Comparison of ENCODE assay signal across 2 cellular contexts in the genomic region with DNA sequence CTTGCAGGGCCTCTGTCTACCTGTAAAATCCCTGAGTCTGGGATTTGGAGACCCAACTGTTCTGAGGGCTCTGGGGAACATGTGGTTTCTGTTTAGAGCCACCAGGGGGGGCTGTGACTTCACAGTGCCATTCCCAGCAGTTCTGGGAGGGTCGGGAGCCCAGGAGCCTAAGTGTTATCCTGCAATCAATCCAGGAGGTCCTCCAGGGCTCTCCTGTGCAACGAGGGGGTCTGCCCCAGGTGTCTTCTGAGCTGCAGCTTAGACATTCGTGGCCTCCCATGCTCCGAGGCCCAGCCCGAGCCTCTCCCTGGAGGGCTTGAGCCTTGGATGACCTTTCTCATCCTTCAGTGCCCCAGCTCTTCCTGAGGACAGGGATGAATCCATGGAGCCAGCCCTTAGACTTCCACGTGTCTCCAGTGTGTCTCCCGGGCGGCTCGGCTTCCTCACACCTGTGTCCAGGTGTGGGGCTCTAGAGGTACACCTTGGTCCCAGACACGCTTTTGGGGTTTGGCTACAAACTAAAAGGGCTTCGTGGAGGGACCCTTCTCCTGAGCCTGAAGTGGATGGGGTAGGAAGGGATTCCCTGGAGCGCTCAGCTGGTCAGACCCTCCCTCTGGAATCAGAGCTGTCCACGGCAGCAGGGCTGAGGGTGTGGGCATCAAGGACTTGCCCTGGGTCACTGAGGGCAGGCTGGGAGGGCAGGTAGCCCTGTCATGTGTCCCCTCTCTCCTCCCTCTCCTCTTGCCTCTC.
TF ChIP-seq lines count a peak whose summit lies in the region.

No MANE protein-coding gene starts in this region.

TF ChIP-seq in SK-N-SH treated with all-trans-retinoic acid at 6 μM for 48 hours, 23 proteins besides CTCF, POLR2A, EP300 and RAD21:
- no peak for TF ChIP-seq RARB (CRISPR knock-in tag; IDR thresholded peaks at IDR 0.05)
- TF ChIP-seq SNAI2 (CRISPR knock-in tag; IDR thresholded peaks at IDR 0.05): no peak
- TF ChIP-seq PPARA (CRISPR knock-in tag; IDR thresholded peaks at IDR 0.05; ENCODE audit: borderline replicate concordance): no peak
- no peak for TF ChIP-seq ARNTL (CRISPR knock-in tag; IDR thresholded peaks at IDR 0.05; ENCODE audit: borderline replicate concordance, low read depth)
- no peak for TF ChIP-seq ZNF70 (CRISPR knock-in tag; IDR thresholded peaks at IDR 0.05)
- TF ChIP-seq ZC3H10 (CRISPR knock-in tag; IDR thresholded peaks at IDR 0.05): no peak
- TF ChIP-seq ISL1 (CRISPR knock-in tag; IDR thresholded peaks at IDR 0.05): no peak
- TF ChIP-seq TOX (CRISPR knock-in tag; IDR thresholded peaks at IDR 0.05; ENCODE audit: borderline replicate concordance): no peak
- no peak for TF ChIP-seq ZNF8 (CRISPR knock-in tag; IDR thresholded peaks at IDR 0.05)
- TF ChIP-seq, protein P1, sequence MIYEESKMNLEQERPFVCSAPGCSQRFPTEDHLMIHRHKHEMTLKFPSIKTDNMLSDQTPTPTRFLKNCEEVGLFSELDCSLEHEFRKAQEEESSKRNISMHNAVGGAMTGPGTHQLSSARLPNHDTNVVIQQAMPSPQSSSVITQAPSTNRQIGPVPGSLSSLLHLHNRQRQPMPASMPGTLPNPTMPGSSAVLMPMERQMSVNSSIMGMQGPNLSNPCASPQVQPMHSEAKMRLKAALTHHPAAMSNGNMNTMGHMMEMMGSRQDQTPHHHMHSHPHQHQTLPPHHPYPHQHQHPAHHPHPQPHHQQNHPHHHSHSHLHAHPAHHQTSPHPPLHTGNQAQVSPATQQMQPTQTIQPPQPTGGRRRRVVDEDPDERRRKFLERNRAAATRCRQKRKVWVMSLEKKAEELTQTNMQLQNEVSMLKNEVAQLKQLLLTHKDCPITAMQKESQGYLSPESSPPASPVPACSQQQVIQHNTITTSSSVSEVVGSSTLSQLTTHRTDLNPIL (CRISPR knock-in tag; IDR thresholded peaks at IDR 0.05; ENCODE audit: low read depth): no peak
- TF ChIP-seq, protein P2, sequence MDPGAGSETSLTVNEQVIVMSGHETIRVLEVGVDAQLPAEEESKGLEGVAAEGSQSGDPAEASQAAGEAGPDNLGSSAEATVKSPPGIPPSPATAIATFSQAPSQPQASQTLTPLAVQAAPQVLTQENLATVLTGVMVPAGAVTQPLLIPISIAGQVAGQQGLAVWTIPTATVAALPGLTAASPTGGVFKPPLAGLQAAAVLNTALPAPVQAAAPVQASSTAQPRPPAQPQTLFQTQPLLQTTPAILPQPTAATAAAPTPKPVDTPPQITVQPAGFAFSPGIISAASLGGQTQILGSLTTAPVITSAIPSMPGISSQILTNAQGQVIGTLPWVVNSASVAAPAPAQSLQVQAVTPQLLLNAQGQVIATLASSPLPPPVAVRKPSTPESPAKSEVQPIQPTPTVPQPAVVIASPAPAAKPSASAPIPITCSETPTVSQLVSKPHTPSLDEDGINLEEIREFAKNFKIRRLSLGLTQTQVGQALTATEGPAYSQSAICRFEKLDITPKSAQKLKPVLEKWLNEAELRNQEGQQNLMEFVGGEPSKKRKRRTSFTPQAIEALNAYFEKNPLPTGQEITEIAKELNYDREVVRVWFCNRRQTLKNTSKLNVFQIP (CRISPR knock-in tag; IDR thresholded peaks at IDR 0.05; ENCODE audit: borderline replicate concordance, low read depth): no peak
- no peak for TF ChIP-seq GLIS3 (CRISPR knock-in tag; IDR thresholded peaks at IDR 0.05)

TF ChIP-seq in endothelial cell of umbilical vein, 7 proteins besides CTCF, POLR2A, EP300 and RAD21:
- TF ChIP-seq EZH2 (IDR thresholded peaks at IDR 0.05; ENCODE audit: borderline replicate concordance, low read depth, low read length, severe bottlenecking) (no peak), JUN (IDR thresholded peaks at IDR 0.05; ENCODE audit: borderline replicate concordance, insufficient read depth, insufficient read length, low read depth) (no peak), FOS (IDR thresholded peaks at IDR 0.05; ENCODE audit: borderline replicate concordance, insufficient read depth, low read length) (no peak), POLR2AphosphoS5 (IDR thresholded peaks at IDR 0.05; ENCODE audit: insufficient read depth, low read depth, low read length) (no peak), MYC (IDR thresholded peaks at IDR 0.05; ENCODE audit: low read depth, low read length) (no peak), GATA2 (IDR thresholded peaks at IDR 0.05; ENCODE audit: insufficient read depth, insufficient read length, low read depth, low read length) (no peak)
- TF ChIP-seq, protein P3, sequence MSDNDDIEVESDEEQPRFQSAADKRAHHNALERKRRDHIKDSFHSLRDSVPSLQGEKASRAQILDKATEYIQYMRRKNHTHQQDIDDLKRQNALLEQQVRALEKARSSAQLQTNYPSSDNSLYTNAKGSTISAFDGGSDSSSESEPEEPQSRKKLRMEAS (IDR thresholded peaks at IDR 0.05; ENCODE audit: insufficient read depth, insufficient read length): no peak
TF ChIP-seq in endothelial cell of umbilical vein: peak in this region for 0.
